Comparison of ENCODE assay signal across 1 cellular context in genomic region chr1:158732524-158732923, GRCh38.
TF ChIP-seq lines count a peak whose summit lies in the region.

No MANE protein-coding gene starts in this region.

TF ChIP-seq in K562, 482 proteins besides CTCF, POLR2A, EP300 and RAD21 (continues in another document):
- TF ChIP-seq NEUROD1 (IDR thresholded peaks at IDR 0.05; ENCODE audit: borderline replicate concordance, low read depth, low read length, partially characterized antibody) (no peak), ZNF644 (tag; IDR thresholded peaks at IDR 0.05; ENCODE audit: low read depth) (no peak), ZNF217 (CRISPR knock-in tag; IDR thresholded peaks at IDR 0.05) (no peak), ATF4 (CRISPR knock-in tag; IDR thresholded peaks at IDR 0.05) (no peak), GTF2A2 (tag; IDR thresholded peaks at IDR 0.05) (no peak), ELF4 (CRISPR knock-in tag; IDR thresholded peaks at IDR 0.05) (no peak), HOMEZ (CRISPR knock-in tag; IDR thresholded peaks at IDR 0.05) (no peak), CBX5 (IDR thresholded peaks at IDR 0.05; ENCODE audit: borderline replicate concordance, low read depth) (no peak), ATF6 (CRISPR knock-in tag; IDR thresholded peaks at IDR 0.05) (no peak), CCAR2 (IDR thresholded peaks at IDR 0.05; ENCODE audit: low read depth, low read length) (no peak), PHB (CRISPR knock-in tag; IDR thresholded peaks at IDR 0.05) (no peak), THRB (CRISPR knock-in tag; conservative IDR thresholded peaks at IDR 0.05) (no peak), TEAD2 (tag; IDR thresholded peaks at IDR 0.05) (peak; percentile 65; the same call in 1 of the 2 replicates), CAMTA2 (CRISPR knock-in tag; conservative IDR thresholded peaks at IDR 0.05) (no peak), ZNF274 (IDR thresholded peaks at IDR 0.05; ENCODE audit: borderline replicate concordance, low read depth, low read length) (no peak), ZEB2 (IDR thresholded peaks at IDR 0.05) (peak; percentile 89), CREB1 (IDR thresholded peaks at IDR 0.05) (no peak), CREB1 (CRISPR knock-in tag; IDR thresholded peaks at IDR 0.05) (no peak), CHD4 (IDR thresholded peaks at IDR 0.05; ENCODE audit: insufficient read depth, insufficient replicate concordance, low read depth, low read length, poor library complexity, severe bottlenecking) (no peak), CBFB (CRISPR knock-in tag; IDR thresholded peaks at IDR 0.05) (no peak), GATAD2A (IDR thresholded peaks at IDR 0.05) (no peak), ZBTB1 (CRISPR knock-in tag; IDR thresholded peaks at IDR 0.05; ENCODE audit: borderline replicate concordance, low read depth) (no peak), CEBPG (CRISPR knock-in tag; IDR thresholded peaks at IDR 0.05) (no peak), CEBPG (tag; conservative IDR thresholded peaks at IDR 0.05 in 1 of 2, IDR thresholded peaks at IDR 0.05 in 1 of 2) (no peak), MTA2 (IDR thresholded peaks at IDR 0.05; ENCODE audit: low read depth) (peak; percentile 75), HNRNPH1 (optimal IDR thresholded peaks at IDR 0.05; ENCODE audit: low read depth, low read length) (no peak), TARDBP (IDR thresholded peaks at IDR 0.05) (no peak), MTA1 (IDR thresholded peaks at IDR 0.05; ENCODE audit: borderline replicate concordance) (0 out of 2 replicates have a peak, but pooled peaks have one; percentile 44), SMARCE1 (IDR thresholded peaks at IDR 0.05) (peak; percentile 85), MAZ (CRISPR knock-in tag; conservative IDR thresholded peaks at IDR 0.05 in 1 of 2, IDR thresholded peaks at IDR 0.05 in 1 of 2) (no peak), GATAD2B (IDR thresholded peaks at IDR 0.05; ENCODE audit: borderline replicate concordance) (no peak), E2F5 (CRISPR knock-in tag; IDR thresholded peaks at IDR 0.05) (no peak), HDAC3 (IDR thresholded peaks at IDR 0.05; ENCODE audit: borderline replicate concordance, partially characterized antibody) (no peak), ARID1B (IDR thresholded peaks at IDR 0.05) (peak; percentile 94), SETDB1 (IDR thresholded peaks at IDR 0.05; ENCODE audit: low read length) (no peak), MBD2 (IDR thresholded peaks at IDR 0.05; ENCODE audit: borderline replicate concordance, low read depth) (no peak), POLR3A (IDR thresholded peaks at IDR 0.05; ENCODE audit: borderline replicate concordance, extremely low read depth, insufficient read depth, insufficient read length) (no peak), JUND (IDR thresholded peaks at IDR 0.05; ENCODE audit: borderline replicate concordance, low read depth, low read length) (peak; percentile 42; the same call in 1 of the 2 replicates), JUND (tag; IDR thresholded peaks at IDR 0.05; ENCODE audit: borderline replicate concordance, low read depth, low read length) (no peak; the same call in 2 of the 3 replicates), ZBTB34 (CRISPR knock-in tag; IDR thresholded peaks at IDR 0.05) (no peak), ZNF146 (CRISPR knock-in tag; IDR thresholded peaks at IDR 0.05; ENCODE audit: unreplicated experiment) (no peak), TBL1XR1 (IDR thresholded peaks at IDR 0.05; ENCODE audit: low read length in 2 of 2) (0 out of 4 replicates have a peak, but pooled peaks of 1 of the 2 experiments have one; percentile 11), HDAC2 (IDR thresholded peaks at IDR 0.05) (0 out of 2 replicates have a peak, but pooled peaks have one; percentile 26), PPARD (CRISPR knock-in tag; IDR thresholded peaks at IDR 0.05) (no peak), CBFA2T2 (conservative IDR thresholded peaks at IDR 0.05) (peak; percentile 72), KLF13 (tag; IDR thresholded peaks at IDR 0.05; ENCODE audit: borderline replicate concordance, low read depth) (no peak), ZNF133 (CRISPR knock-in tag; IDR thresholded peaks at IDR 0.05) (no peak), NCOA2 (IDR thresholded peaks at IDR 0.05; ENCODE audit: partially characterized antibody in 2 of 2) (no peak), MEIS2 (IDR thresholded peaks at IDR 0.05; ENCODE audit: partially characterized antibody) (peak; percentile 42), KDM1A (IDR thresholded peaks at IDR 0.05) (peak in 1 of 2 experiments; percentile 56; a peak in 1 of 4 replicates), ZC3H11A (IDR thresholded peaks at IDR 0.05; ENCODE audit: low read depth, low read length) (no peak), CBX2 (IDR thresholded peaks at IDR 0.05; ENCODE audit: insufficient read depth, low read length, poor library complexity, severe bottlenecking) (no peak), FOXJ3 (CRISPR knock-in tag; IDR thresholded peaks at IDR 0.05) (no peak), SMAD3 (CRISPR knock-in tag; conservative IDR thresholded peaks at IDR 0.05) (no peak), SREBF2 (CRISPR knock-in tag; IDR thresholded peaks at IDR 0.05) (no peak)
- TF ChIP-seq, protein P1, sequence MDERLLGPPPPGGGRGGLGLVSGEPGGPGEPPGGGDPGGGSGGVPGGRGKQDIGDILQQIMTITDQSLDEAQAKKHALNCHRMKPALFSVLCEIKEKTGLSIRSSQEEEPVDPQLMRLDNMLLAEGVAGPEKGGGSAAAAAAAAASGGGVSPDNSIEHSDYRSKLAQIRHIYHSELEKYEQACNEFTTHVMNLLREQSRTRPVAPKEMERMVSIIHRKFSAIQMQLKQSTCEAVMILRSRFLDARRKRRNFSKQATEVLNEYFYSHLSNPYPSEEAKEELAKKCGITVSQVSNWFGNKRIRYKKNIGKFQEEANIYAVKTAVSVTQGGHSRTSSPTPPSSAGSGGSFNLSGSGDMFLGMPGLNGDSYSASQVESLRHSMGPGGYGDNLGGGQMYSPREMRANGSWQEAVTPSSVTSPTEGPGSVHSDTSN (CRISPR knock-in tag; IDR thresholded peaks at IDR 0.05; ENCODE audit: low read depth): no peak
- TF ChIP-seq, protein P1 (tag; conservative IDR thresholded peaks at IDR 0.05; ENCODE audit: low read depth): no peak
- TF ChIP-seq, protein P2, sequence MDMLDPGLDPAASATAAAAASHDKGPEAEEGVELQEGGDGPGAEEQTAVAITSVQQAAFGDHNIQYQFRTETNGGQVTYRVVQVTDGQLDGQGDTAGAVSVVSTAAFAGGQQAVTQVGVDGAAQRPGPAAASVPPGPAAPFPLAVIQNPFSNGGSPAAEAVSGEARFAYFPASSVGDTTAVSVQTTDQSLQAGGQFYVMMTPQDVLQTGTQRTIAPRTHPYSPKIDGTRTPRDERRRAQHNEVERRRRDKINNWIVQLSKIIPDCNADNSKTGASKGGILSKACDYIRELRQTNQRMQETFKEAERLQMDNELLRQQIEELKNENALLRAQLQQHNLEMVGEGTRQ (CRISPR knock-in tag; IDR thresholded peaks at IDR 0.05): no peak
- TF ChIP-seq, protein P3, sequence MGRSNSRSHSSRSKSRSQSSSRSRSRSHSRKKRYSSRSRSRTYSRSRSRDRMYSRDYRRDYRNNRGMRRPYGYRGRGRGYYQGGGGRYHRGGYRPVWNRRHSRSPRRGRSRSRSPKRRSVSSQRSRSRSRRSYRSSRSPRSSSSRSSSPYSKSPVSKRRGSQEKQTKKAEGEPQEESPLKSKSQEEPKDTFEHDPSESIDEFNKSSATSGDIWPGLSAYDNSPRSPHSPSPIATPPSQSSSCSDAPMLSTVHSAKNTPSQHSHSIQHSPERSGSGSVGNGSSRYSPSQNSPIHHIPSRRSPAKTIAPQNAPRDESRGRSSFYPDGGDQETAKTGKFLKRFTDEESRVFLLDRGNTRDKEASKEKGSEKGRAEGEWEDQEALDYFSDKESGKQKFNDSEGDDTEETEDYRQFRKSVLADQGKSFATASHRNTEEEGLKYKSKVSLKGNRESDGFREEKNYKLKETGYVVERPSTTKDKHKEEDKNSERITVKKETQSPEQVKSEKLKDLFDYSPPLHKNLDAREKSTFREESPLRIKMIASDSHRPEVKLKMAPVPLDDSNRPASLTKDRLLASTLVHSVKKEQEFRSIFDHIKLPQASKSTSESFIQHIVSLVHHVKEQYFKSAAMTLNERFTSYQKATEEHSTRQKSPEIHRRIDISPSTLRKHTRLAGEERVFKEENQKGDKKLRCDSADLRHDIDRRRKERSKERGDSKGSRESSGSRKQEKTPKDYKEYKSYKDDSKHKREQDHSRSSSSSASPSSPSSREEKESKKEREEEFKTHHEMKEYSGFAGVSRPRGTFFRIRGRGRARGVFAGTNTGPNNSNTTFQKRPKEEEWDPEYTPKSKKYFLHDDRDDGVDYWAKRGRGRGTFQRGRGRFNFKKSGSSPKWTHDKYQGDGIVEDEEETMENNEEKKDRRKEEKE (IDR thresholded peaks at IDR 0.05; ENCODE audit: borderline replicate concordance in 1 of 2, control insufficient read depth in 1 of 2, low read depth in 2 of 2, low read length in 1 of 2): no peak
- TF ChIP-seq, protein P4, sequence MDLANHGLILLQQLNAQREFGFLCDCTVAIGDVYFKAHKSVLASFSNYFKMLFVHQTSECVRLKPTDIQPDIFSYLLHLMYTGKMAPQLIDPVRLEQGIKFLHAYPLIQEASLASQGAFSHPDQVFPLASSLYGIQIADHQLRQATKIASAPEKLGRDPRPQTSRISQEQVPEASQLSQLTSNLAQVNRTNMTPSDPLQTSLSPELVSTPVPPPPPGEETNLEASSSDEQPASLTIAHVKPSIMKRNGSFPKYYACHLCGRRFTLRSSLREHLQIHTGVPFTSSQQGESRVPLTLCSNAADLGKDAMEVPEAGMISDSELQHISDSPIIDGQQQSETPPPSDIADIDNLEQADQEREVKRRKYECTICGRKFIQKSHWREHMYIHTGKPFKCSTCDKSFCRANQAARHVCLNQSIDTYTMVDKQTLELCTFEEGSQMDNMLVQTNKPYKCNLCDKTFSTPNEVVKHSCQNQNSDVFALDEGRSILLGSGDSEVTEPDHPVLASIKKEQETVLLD (IDR thresholded peaks at IDR 0.05): no peak
